ENCODE assay signal across 13 cellular contexts in the genomic region with DNA sequence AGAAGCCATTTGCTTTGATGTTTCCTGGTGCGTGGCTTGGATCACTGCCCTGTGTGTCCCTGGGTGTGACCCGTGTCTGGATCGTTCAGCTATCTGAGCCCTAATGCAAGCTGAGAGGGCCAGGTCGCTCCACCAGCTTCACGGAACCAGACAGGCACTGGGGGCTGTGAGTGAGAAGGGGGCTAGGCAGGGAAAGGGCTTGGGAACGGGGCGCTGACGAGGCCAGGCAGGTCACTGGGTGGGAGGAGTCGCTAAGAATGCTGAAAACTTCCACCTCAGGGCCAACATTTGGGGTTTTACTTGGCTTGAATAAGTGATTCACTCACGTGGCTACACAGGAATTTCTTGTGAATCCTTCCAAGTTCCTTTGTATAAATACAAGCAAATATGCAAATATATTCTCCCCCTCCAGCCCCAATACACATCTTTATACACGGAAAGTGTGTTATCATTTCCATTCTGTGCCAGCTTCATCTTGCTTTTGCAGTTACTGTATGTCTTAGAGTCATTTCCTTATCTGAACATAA. TPM values are rescaled to one million over a fixed set of nuclear protein-coding genes. Genes with fewer than 3 reads are reported as not detected.
DNase-seq lines count a peak whose midpoint lies in the region; ATAC-seq, FAIRE-seq and TF ChIP-seq lines count a peak whose summit lies in the region.
"Had no signal": no experiment of that assay in that cellular context is flagged by ENCODE, and none has a peak within 500 bp of the region (broad histone marks: within the 10 kb centered on the region; RNA-seq: fewer than 3 reads in every experiment).

No MANE protein-coding gene starts in this region.

- peaks cover 43% of the 10 kb centered on the region for H3K36me3 Mint-ChIP-seq in dendritic cell treated with granulocyte-macrophage colony-stimulating factor and Interleukin-4, amounts not matched to agents 40 ng/mL and 50 ng/mL, for 4 days (ENCODE audit: low read depth)
- no peaks in the 10 kb centered on the region for H3K36me3 Mint-ChIP-seq in naive B cell

- no peaks in the 10 kb centered on the region for H3K9me3 Mint-ChIP-seq in dendritic cell treated with granulocyte-macrophage colony-stimulating factor and Interleukin-4, amounts not matched to agents 40 ng/mL and 50 ng/mL, for 4 days
- peaks cover 0 to 2% (median 0%) of the 10 kb centered on the region in 7 donors for H3K9me3 Mint-ChIP-seq in naive B cell

- intact Hi-C loops in dendritic cell treated with granulocyte-macrophage colony-stimulating factor and Interleukin-4, amounts not matched to agents 40 ng/mL and 50 ng/mL, for 4 days (cut with micrococcal nuclease) = no loop called here
- intact Hi-C loops in colonic mucosa (cut with DNase I) = no loop called here

- TF ChIP-seq CTCF in D721Med (IDR thresholded peaks at IDR 0.05; ENCODE audit: insufficient read depth, missing control alignments) (no peak), colonic mucosa (IDR thresholded peaks at IDR 0.05) (no peak)

- H3K27me3 ChIP-seq in colonic mucosa = no peaks in the 10 kb centered on the region

- no peaks in the 10 kb centered on the region for H3K4me1 ChIP-seq in colonic mucosa

- H3K9ac ChIP-seq in colonic mucosa (ENCODE audit: low read depth in 2 of 2, low read length in 2 of 2) = no peak overlapping the region

- DNase-seq in CD1c-positive myeloid dendritic cell (ENCODE audit: extremely low spot score) = peak; percentile 33
- DNase-seq in MV-4-11 (lab: John Stamatoyannopoulos, UW) = peak; percentile 22
- DNase-seq in naive B cell = no peak
- no peak for DNase-seq in activated effector memory CD4-positive, alpha-beta T cell treated with Interleukin-2 at 50 U/mL for 16 hours
- DNase-seq in D721Med (ENCODE audit: insufficient read length, low spot score) = no peak
- DNase-seq in colonic mucosa = no peak
- DNase-seq: Calu3, NCI-H187, retina had no signal

- peak overlapping the region; percentile 91 for H3K27ac Mint-ChIP-seq in dendritic cell treated with granulocyte-macrophage colony-stimulating factor and Interleukin-4, amounts not matched to agents 40 ng/mL and 50 ng/mL, for 4 days
- H3K27ac Mint-ChIP-seq in naive B cell = peak overlapping the region in 3 of 6 donors; percentile 70 to 92 (median 86)

- no peak for FAIRE-seq in D721Med (lab: Jason Lieb, UNC)
- FAIRE-seq: bronchial epithelial cell, GM12891 had no signal

- H3K36me3 ChIP-seq in colonic mucosa = no peaks in the 10 kb centered on the region

- no peak overlapping the region for H3K4me3 ChIP-seq in colonic mucosa

- H3K27me3 Mint-ChIP-seq in dendritic cell treated with granulocyte-macrophage colony-stimulating factor and Interleukin-4, amounts not matched to agents 40 ng/mL and 50 ng/mL, for 4 days = no peaks in the 10 kb centered on the region
- no peaks in the 10 kb centered on the region for H3K27me3 Mint-ChIP-seq in naive B cell

- H3K4me3 Mint-ChIP-seq in dendritic cell treated with granulocyte-macrophage colony-stimulating factor and Interleukin-4, amounts not matched to agents 40 ng/mL and 50 ng/mL, for 4 days = peak overlapping the region; percentile 50
- H3K4me3 Mint-ChIP-seq in naive B cell = peak overlapping the region in 2 of 8 donors; percentile 65 to 66

- no peak overlapping the region for H3K27ac ChIP-seq in colonic mucosa

- H3K4me1 Mint-ChIP-seq in dendritic cell treated with granulocyte-macrophage colony-stimulating factor and Interleukin-4, amounts not matched to agents 40 ng/mL and 50 ng/mL, for 4 days (ENCODE audit: low read depth) = peaks cover 26% of the 10 kb centered on the region
- H3K4me1 Mint-ChIP-seq in naive B cell = peaks cover 9 to 28% (median 12%) of the 10 kb centered on the region in 3 donors

- ATAC-seq in naive B cell (ENCODE audit: low read depth in 2 of 2) (peak; percentile 34 to 36), HG02840 (IDR thresholded peaks at IDR 0.05; ENCODE audit: low FRiP score, unreplicated experiment) (no peak)

- no peaks in the 10 kb centered on the region for H3K9me3 ChIP-seq in colonic mucosa

RNA-seq across cellular contexts. Expression of gene MMP17, which starts 24.1 kb away (rescaled TPM):
- polyA plus RNA-seq in naive B cell (ENCODE audit: low read depth in 6 of 6) = 10 to 100 TPM in 3 of 6 donors, 1 to 10 TPM in 3; 6.4 to 42.8 (median 10.4) TPM
- total RNA-seq in colonic mucosa = 1 to 10 TPM; 1.3 to 1.9 TPM

Comparison
In these comparisons a context has a peak if more than half of its experiments do, and no peak if none do; other contexts are left out.
1. DNase-seq: peak in CD1c-positive myeloid dendritic cell (single experiment) and MV-4-11 (single experiment); none in naive B cell (single experiment), activated effector memory CD4-positive, alpha-beta T cell treated with Interleukin-2 at 50 U/mL for 16 hours (single experiment), D721Med (single experiment) and colonic mucosa (single experiment).